6 cellular contexts compared by ENCODE assay signal in genomic region chr1:109091196-109092193, GRCh38. TPM values are rescaled to one million over a fixed set of nuclear protein-coding genes. Genes with fewer than 3 reads are reported as not detected.
DNase-seq lines count a peak whose midpoint lies in the region; ATAC-seq and TF ChIP-seq lines count a peak whose summit lies in the region.

No MANE protein-coding gene starts in this region.

- H3K27ac ChIP-seq in epithelial cell of prostate (peak overlapping the region; percentile 85), spleen (peak overlapping the region; percentile 93 to 99 (median 98))

- no peak for TF ChIP-seq POLR2A in spleen (IDR thresholded peaks at IDR 0.05)

- H3K9me3 Mint-ChIP-seq in activated CD4-positive, alpha-beta T cell treated with anti-CD3 and anti-CD28 coated beads for 36 hours (ENCODE audit: low read depth): no peaks in the 10 kb centered on the region

- POLR2A ChIA-PET in activated CD4-positive, alpha-beta T cell treated with anti-CD3 and anti-CD28 coated beads for 36 hours (lab: Charles Lee): interaction anchor here (0.6 to 2.8 kb wide), 9 partner anchors 9 to 120 kb away, joined by 3 to 19 read pairs (median 4); partner anchors contain the start of genes TAF13 and WDR47

- peak; percentile 20 for ATAC-seq in activated CD4-positive, alpha-beta T cell treated with anti-CD3 and anti-CD28 coated beads for 36 hours

- H3K4me1 ChIP-seq in spleen: peaks cover 11 to 64% (median 41%) of the 10 kb centered on the region in 6 donors

- WGBS in spleen, 5 donors: 1 to 4% (median 2%) methylated on average over 13 of the region's 13 CpGs

- no peaks in the 10 kb centered on the region for H3K27me3 Mint-ChIP-seq in activated CD4-positive, alpha-beta T cell treated with anti-CD3 and anti-CD28 coated beads for 36 hours

- peaks cover 2 to 42% (median 26%) of the 10 kb centered on the region in 6 donors for H3K36me3 ChIP-seq in spleen

- peak overlapping the region; percentile 59 to 86 (median 66) for H3K4me3 ChIP-seq in spleen

- no peak for DNase-seq in activated CD4-positive, alpha-beta T cell treated with anti-CD3 and anti-CD28 coated beads for 36 hours
- no peak for DNase-seq in activated CD4-positive, alpha-beta T cell treated with anti-CD3 and anti-CD28 coated beads, Interleukin-2, amount 50 U/mL, for 48 hours
- DNase-seq in NOMO-1 (lab: John Stamatoyannopoulos, UW; ENCODE audit: unreplicated experiment in 2 of 2) (peak; percentile 16 to 85), epithelial cell of prostate (ENCODE audit: low read depth, low spot score) (no peak), spleen (no peak), D341Med (ENCODE audit: low spot score) (no peak)

- peaks cover 31% of the 10 kb centered on the region for H3K36me3 Mint-ChIP-seq in activated CD4-positive, alpha-beta T cell treated with anti-CD3 and anti-CD28 coated beads for 36 hours (ENCODE audit: low read depth)

- intact Hi-C loops in activated CD4-positive, alpha-beta T cell treated with anti-CD3 and anti-CD28 coated beads for 36 hours (cut with DNase I, micrococcal nuclease): loop anchor here (2.0 to 10.0 kb wide), 10 partner anchors 21 to 456 kb away; partner anchors contain the start of genes PSMA5 (in 2 of the 2), STXBP3 (in 2 of the 2), ATXN7L2 (in 1 of the 2) and GNAI3 (in 1 of the 2)
- intact Hi-C loops in spleen (cut with DNase I; ENCODE audit: low total_unique reads): no loop called here

- H3K9me3 ChIP-seq in spleen: peaks cover 0 to 8% (median 0%) of the 10 kb centered on the region in 8 donors

- CTCF ChIA-PET in activated CD4-positive, alpha-beta T cell treated with anti-CD3 and anti-CD28 coated beads for 36 hours (lab: Charles Lee): interaction anchor here (0.7 to 2.8 kb wide), 11 partner anchors 9 to 209 kb away, joined by 3 to 47 read pairs (median 3); partner anchors contain the start of genes ELAPOR1, TAF13 and WDR47

- no peaks in the 10 kb centered on the region for H3K27me3 ChIP-seq in spleen (replicated peaks in 1 of 7)

- peak overlapping the region; percentile 85 for H3K4me3 Mint-ChIP-seq in activated CD4-positive, alpha-beta T cell treated with anti-CD3 and anti-CD28 coated beads for 36 hours

- H3K4me1 Mint-ChIP-seq in activated CD4-positive, alpha-beta T cell treated with anti-CD3 and anti-CD28 coated beads for 36 hours: peaks cover 30% of the 10 kb centered on the region

- TF ChIP-seq CTCF in spleen (IDR thresholded peaks at IDR 0.05 in 8 of 11, conservative IDR thresholded peaks at IDR 0.05 in 3 of 11): no peak

- H3K27ac Mint-ChIP-seq in activated CD4-positive, alpha-beta T cell treated with anti-CD3 and anti-CD28 coated beads for 36 hours: peak overlapping the region; percentile 84

RNA-seq across cellular contexts. Expression of gene TMEM167B, which starts 0.9 kb away (rescaled TPM):
- total RNA-seq in activated CD4-positive, alpha-beta T cell treated with anti-CD3 and anti-CD28 coated beads for 36 hours: 10 to 100 TPM; 26.8 to 28.4 TPM
- 10 to 100 TPM; 23.1 to 48.2 (median 45.2) TPM for total RNA-seq in spleen
- polyA plus RNA-seq in spleen: 10 to 100 TPM; 19.1 to 20.4 (median 19.7) TPM

RNA-seq across cellular contexts. Expression of gene TAF13, which starts 15.7 kb away (rescaled TPM):
- total RNA-seq in activated CD4-positive, alpha-beta T cell treated with anti-CD3 and anti-CD28 coated beads for 36 hours: 10 to 100 TPM; 12.1 to 20.1 TPM
- 10 to 100 TPM; 18.0 to 32.5 (median 24.5) TPM for total RNA-seq in spleen
- 10 to 100 TPM in 2 of 3 donors, 1 to 10 TPM in 1; 9.0 to 22.5 (median 12.5) TPM for polyA plus RNA-seq in spleen

RNA-seq across cellular contexts. Expression of gene ELAPOR1, which starts 22.4 kb away (rescaled TPM):
- 1 to 10 TPM; 7.1 to 8.7 TPM for total RNA-seq in activated CD4-positive, alpha-beta T cell treated with anti-CD3 and anti-CD28 coated beads for 36 hours
- 10 to 100 TPM in 1 of 7 donors, 1 to 10 TPM in 6; 2.3 to 10.3 (median 5.5) TPM for total RNA-seq in spleen
- under 1 TPM; 0.26 to 0.36 (median 0.32) TPM for polyA plus RNA-seq in spleen

RNA-seq across cellular contexts. Expression of gene WDR47, which starts 49.6 kb away (rescaled TPM):
- total RNA-seq in activated CD4-positive, alpha-beta T cell treated with anti-CD3 and anti-CD28 coated beads for 36 hours: 1 to 10 TPM; 6.9 to 7.6 TPM
- 10 to 100 TPM in 6 of 7 donors, 1 to 10 TPM in 1; 9.8 to 20.1 (median 14.6) TPM for total RNA-seq in spleen
- polyA plus RNA-seq in spleen: 1 to 10 TPM; 1.9 to 3.5 (median 2.2) TPM

Comparison
In these comparisons a context has a peak if more than half of its experiments do, and no peak if none do; other contexts are left out.
1. DNase-seq: peak in NOMO-1 (2 of 2); none in activated CD4-positive, alpha-beta T cell treated with anti-CD3 and anti-CD28 coated beads for 36 hours (single experiment), activated CD4-positive, alpha-beta T cell treated with anti-CD3 and anti-CD28 coated beads, Interleukin-2, amount 50 U/mL, for 48 hours (0 of 2), epithelial cell of prostate (single experiment), spleen (single experiment) and D341Med (single experiment).